Comparison of ENCODE assay signal across 9 cellular contexts in the genomic region with DNA sequence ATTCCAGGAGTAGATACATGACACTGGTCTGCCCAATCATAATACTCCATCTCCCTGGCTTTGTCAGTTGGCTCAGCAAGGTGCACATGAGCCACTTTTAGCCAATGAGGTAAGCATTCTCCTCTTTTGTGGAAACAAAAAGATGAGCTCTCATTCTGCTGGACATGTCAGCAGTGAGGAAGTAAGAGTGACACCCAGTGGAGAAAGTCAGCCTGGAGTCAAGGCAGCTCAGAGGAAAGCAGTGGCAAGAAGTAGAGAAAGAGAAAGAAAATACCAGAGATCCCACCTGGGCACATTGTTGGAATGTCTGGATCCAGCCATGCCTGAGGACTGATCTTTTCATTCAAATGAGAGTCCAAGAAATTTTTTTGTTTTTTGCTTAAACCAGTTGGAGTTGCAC.
A peak's percentile ranks its signal among the peaks of the same experiment; 100 is the strongest.
DNase-seq lines count a peak whose midpoint lies in the region; TF ChIP-seq lines count a peak whose summit lies in the region.
"Had no signal": no experiment of that assay in that cellular context is flagged by ENCODE, and none has a peak within 500 bp of the region (broad histone marks: within the 10 kb centered on the region; RNA-seq: fewer than 3 reads in every experiment).

No MANE protein-coding gene starts in this region.

- H4K20me1 ChIP-seq in smooth muscle cell (ENCODE audit: low read depth): no peaks in the 10 kb centered on the region

- peaks cover 16% of the 10 kb centered on the region for H3K27me3 ChIP-seq in smooth muscle cell (ENCODE audit: low read depth)

- H3K4me2 ChIP-seq in smooth muscle cell: no peak overlapping the region

- no peaks in the 10 kb centered on the region for H3K9me3 ChIP-seq in smooth muscle cell (replicated peaks; ENCODE audit: low read depth)

- CTCF ChIA-PET in activated naive CD4-positive, alpha-beta T cell treated with anti-CD3 and anti-CD28 coated beads for 36 hours (lab: Charles Lee): interaction anchor here (0.7 to 1.5 kb wide), 9 partner anchors 10 to 83 kb away, joined by 3 to 8 read pairs (median 3); no protein-coding TSS in a partner anchor

- no peaks in the 10 kb centered on the region for H3K9me3 Mint-ChIP-seq in activated naive CD4-positive, alpha-beta T cell treated with anti-CD3 and anti-CD28 coated beads for 36 hours
- H3K9me3 Mint-ChIP-seq: CD4-positive, CD25-positive, alpha-beta regulatory T cell had no signal

- H3K9ac ChIP-seq in smooth muscle cell (ENCODE audit: low read depth): no peak overlapping the region

- no peaks in the 10 kb centered on the region for H3K36me3 Mint-ChIP-seq in activated naive CD4-positive, alpha-beta T cell treated with anti-CD3 and anti-CD28 coated beads for 36 hours (ENCODE audit: low read depth)
- H3K36me3 Mint-ChIP-seq: CD4-positive, CD25-positive, alpha-beta regulatory T cell had no signal

- H3K4me1 ChIP-seq in smooth muscle cell (ENCODE audit: low read depth): no peaks in the 10 kb centered on the region

- peak; percentile 26 for DNase-seq in activated naive CD4-positive, alpha-beta T cell treated with anti-CD3 and anti-CD28 coated beads for 36 hours
- DNase-seq in activated naive CD4-positive, alpha-beta T cell (lab: John Stamatoyannopoulos, UW): no peak
- DNase-seq in NCI-H2029 (lab: John Stamatoyannopoulos, UW): peak; percentile 52
- peak; percentile 31 for DNase-seq in cerebellar cortex (ENCODE audit: low spot score)
- no peak for DNase-seq in smooth muscle cell (lab: John Stamatoyannopoulos, UW; ENCODE audit: unreplicated experiment)
- no peak for DNase-seq in mesenteric fat pad (ENCODE audit: low spot score)
- no peak for DNase-seq in kidney glomerular epithelial cell (lab: John Stamatoyannopoulos, UW)
- DNase-seq in GOT3 (lab: John Stamatoyannopoulos, UW): no peak

- H3K4me3 ChIP-seq in smooth muscle cell: no peak overlapping the region

- no peaks in the 10 kb centered on the region for H3K36me3 ChIP-seq in smooth muscle cell (ENCODE audit: low read depth)

- TF ChIP-seq CTCF in smooth muscle cell (IDR thresholded peaks at IDR 0.05; ENCODE audit: borderline replicate concordance, insufficient read depth, poor library complexity, severe bottlenecking): peak; percentile 49

- H3K79me2 ChIP-seq in smooth muscle cell (ENCODE audit: low read depth): no peaks in the 10 kb centered on the region

- H3F3A ChIP-seq in smooth muscle cell (ENCODE audit: low read depth): no peaks in the 10 kb centered on the region

- peaks cover 3% of the 10 kb centered on the region for H3K27me3 Mint-ChIP-seq in activated naive CD4-positive, alpha-beta T cell treated with anti-CD3 and anti-CD28 coated beads for 36 hours (ENCODE audit: low read depth)

- H3K4me1 Mint-ChIP-seq in activated naive CD4-positive, alpha-beta T cell treated with anti-CD3 and anti-CD28 coated beads for 36 hours (ENCODE audit: low read depth): no peaks in the 10 kb centered on the region
- H3K4me1 Mint-ChIP-seq: CD4-positive, CD25-positive, alpha-beta regulatory T cell had no signal

- intact Hi-C loops in activated naive CD4-positive, alpha-beta T cell treated with anti-CD3 and anti-CD28 coated beads for 36 hours (cut with micrococcal nuclease): no loop called here

- no peak overlapping the region for H3K27ac Mint-ChIP-seq in activated naive CD4-positive, alpha-beta T cell treated with anti-CD3 and anti-CD28 coated beads for 36 hours
- H3K27ac Mint-ChIP-seq: CD4-positive, CD25-positive, alpha-beta regulatory T cell had no signal

- H3K27ac ChIP-seq in smooth muscle cell (ENCODE audit: low read depth): no peak overlapping the region

- H3K4me3 Mint-ChIP-seq in activated naive CD4-positive, alpha-beta T cell treated with anti-CD3 and anti-CD28 coated beads for 36 hours: no peak overlapping the region
- H3K4me3 Mint-ChIP-seq: CD4-positive, CD25-positive, alpha-beta regulatory T cell had no signal

- H2AFZ ChIP-seq in smooth muscle cell (ENCODE audit: low read depth): no peak overlapping the region

Comparison
In these comparisons a context has a peak if more than half of its experiments do, and no peak if none do; other contexts are left out.
1. DNase-seq: peak in activated naive CD4-positive, alpha-beta T cell treated with anti-CD3 and anti-CD28 coated beads for 36 hours (single experiment), NCI-H2029 (single experiment) and cerebellar cortex (single experiment); none in activated naive CD4-positive, alpha-beta T cell (0 of 4), smooth muscle cell (single experiment), mesenteric fat pad (single experiment), kidney glomerular epithelial cell (single experiment) and GOT3 (single experiment).